1 cellular context compared by ENCODE assay signal in the genomic region with DNA sequence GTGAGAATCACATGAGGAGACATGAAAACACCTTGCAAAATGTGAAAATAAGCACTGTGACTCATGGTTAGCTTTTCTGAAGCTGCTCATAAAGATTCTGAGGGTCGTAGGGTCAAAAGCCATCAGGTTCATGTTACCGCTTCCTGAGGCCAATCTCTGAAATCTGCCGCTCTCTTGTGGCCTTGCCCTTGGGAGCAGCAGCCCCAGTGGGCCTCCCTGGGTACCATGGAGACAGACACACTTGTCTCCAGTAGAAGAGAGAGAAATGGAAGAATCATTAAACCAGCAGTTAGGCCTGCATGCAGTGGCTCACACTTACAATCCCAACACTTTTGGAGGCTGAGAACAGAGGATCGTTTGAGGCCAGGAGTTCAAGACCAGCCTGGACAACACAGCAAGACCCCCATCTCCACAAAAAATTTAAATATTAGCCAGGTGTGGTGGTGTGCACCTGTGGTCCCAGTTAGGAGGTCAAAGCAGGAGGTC.
TF ChIP-seq lines count a peak whose summit lies in the region.

No MANE protein-coding gene starts in this region.

TF ChIP-seq in HepG2, 621 proteins besides CTCF, POLR2A, EP300 and RAD21 (continued from another document and continues in another):
- peak; percentile 37; the same call in 1 of the 2 replicates for TF ChIP-seq TAF1 (CRISPR knock-in tag; IDR thresholded peaks at IDR 0.05)
- no peak for TF ChIP-seq ZBTB44 (CRISPR knock-in tag; IDR thresholded peaks at IDR 0.05)
- no peak for TF ChIP-seq PTBP1 (IDR thresholded peaks at IDR 0.05; ENCODE audit: low read depth, low read length, poor library complexity, severe bottlenecking)
- TF ChIP-seq ZMYM4 (CRISPR knock-in tag; IDR thresholded peaks at IDR 0.05) = peak; percentile 72; the same call in 1 of the 2 replicates
- no peak for TF ChIP-seq GLI4 (CRISPR knock-in tag; IDR thresholded peaks at IDR 0.05; ENCODE audit: borderline replicate concordance)
- no peak for TF ChIP-seq ZNF563 (CRISPR knock-in tag; IDR thresholded peaks at IDR 0.05)
- TF ChIP-seq ZNF430 (CRISPR knock-in tag; IDR thresholded peaks at IDR 0.05) = peak; percentile 21; the same call in 1 of the 2 replicates
- peak; percentile 75; the same call in 1 of the 2 replicates for TF ChIP-seq ARNTL (CRISPR knock-in tag; IDR thresholded peaks at IDR 0.05)
- TF ChIP-seq IRX3 (CRISPR knock-in tag; IDR thresholded peaks at IDR 0.05; ENCODE audit: borderline replicate concordance, low read depth) = 0 out of 2 replicates have a peak, but pooled peaks have one; percentile 27
- peak; percentile 92 for TF ChIP-seq GATAD2A (CRISPR knock-in tag; IDR thresholded peaks at IDR 0.05)
- peak; percentile 67; the same call in 1 of the 2 replicates for TF ChIP-seq CBX5 (CRISPR knock-in tag; IDR thresholded peaks at IDR 0.05; ENCODE audit: borderline replicate concordance)
- TF ChIP-seq ZNF639 (CRISPR knock-in tag; conservative IDR thresholded peaks at IDR 0.05) = 0 out of 2 replicates have a peak, but pooled peaks have one; percentile 52
- TF ChIP-seq BCL6 (CRISPR knock-in tag; IDR thresholded peaks at IDR 0.05) = peak; percentile 92
- peak; percentile 58; the same call in 1 of the 2 replicates for TF ChIP-seq MIXL1 (CRISPR knock-in tag; IDR thresholded peaks at IDR 0.05)
- no peak for TF ChIP-seq WIZ (CRISPR knock-in tag; IDR thresholded peaks at IDR 0.05)
- TF ChIP-seq ZKSCAN5 (CRISPR knock-in tag; IDR thresholded peaks at IDR 0.05) = no peak
- TF ChIP-seq, protein P1, sequence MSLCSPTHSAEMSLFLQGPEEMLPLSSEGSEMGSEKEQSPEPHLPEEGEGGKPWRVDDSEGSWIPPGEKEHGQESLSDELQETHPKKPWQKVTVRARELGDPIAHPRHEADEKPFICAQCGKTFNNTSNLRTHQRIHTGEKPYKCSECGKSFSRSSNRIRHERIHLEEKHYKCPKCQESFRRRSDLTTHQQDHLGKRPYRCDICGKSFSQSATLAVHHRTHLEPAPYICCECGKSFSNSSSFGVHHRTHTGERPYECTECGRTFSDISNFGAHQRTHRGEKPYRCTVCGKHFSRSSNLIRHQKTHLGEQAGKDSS (CRISPR knock-in tag; IDR thresholded peaks at IDR 0.05; ENCODE audit: borderline replicate concordance, low read depth) = no peak
- no peak for TF ChIP-seq ZNF850 (CRISPR knock-in tag; conservative IDR thresholded peaks at IDR 0.05)
- TF ChIP-seq GMEB1 (CRISPR knock-in tag; IDR thresholded peaks at IDR 0.05; ENCODE audit: borderline replicate concordance) = peak; percentile 70; the same call in 1 of the 2 replicates
- TF ChIP-seq ZNF232 (CRISPR knock-in tag; IDR thresholded peaks at IDR 0.05; ENCODE audit: borderline replicate concordance) = peak; percentile 76; the same call in 1 of the 2 replicates
- no peak for TF ChIP-seq ZNF83 (CRISPR knock-in tag; IDR thresholded peaks at IDR 0.05; ENCODE audit: borderline replicate concordance)
- peak; percentile 99 for TF ChIP-seq SIX1 (CRISPR knock-in tag; IDR thresholded peaks at IDR 0.05; ENCODE audit: borderline replicate concordance)
- peak; percentile 82 for TF ChIP-seq ZNF205 (CRISPR knock-in tag; IDR thresholded peaks at IDR 0.05)
- TF ChIP-seq ZBTB7B (CRISPR knock-in tag; IDR thresholded peaks at IDR 0.05) = peak; percentile 89
- TF ChIP-seq SRF (IDR thresholded peaks at IDR 0.05; ENCODE audit: low read depth, low read length) = peak; percentile 23; the same call in 1 of the 2 replicates
- peak; percentile 39 for TF ChIP-seq YY1 (IDR thresholded peaks at IDR 0.05; ENCODE audit: insufficient read depth, insufficient replicate concordance, low read depth, low read length)
- TF ChIP-seq ZNF510 (CRISPR knock-in tag; IDR thresholded peaks at IDR 0.05; ENCODE audit: low read depth) = no peak
- no peak for TF ChIP-seq JARID2 (CRISPR knock-in tag; IDR thresholded peaks at IDR 0.05; ENCODE audit: insufficient replicate concordance)
- TF ChIP-seq, protein P2, sequence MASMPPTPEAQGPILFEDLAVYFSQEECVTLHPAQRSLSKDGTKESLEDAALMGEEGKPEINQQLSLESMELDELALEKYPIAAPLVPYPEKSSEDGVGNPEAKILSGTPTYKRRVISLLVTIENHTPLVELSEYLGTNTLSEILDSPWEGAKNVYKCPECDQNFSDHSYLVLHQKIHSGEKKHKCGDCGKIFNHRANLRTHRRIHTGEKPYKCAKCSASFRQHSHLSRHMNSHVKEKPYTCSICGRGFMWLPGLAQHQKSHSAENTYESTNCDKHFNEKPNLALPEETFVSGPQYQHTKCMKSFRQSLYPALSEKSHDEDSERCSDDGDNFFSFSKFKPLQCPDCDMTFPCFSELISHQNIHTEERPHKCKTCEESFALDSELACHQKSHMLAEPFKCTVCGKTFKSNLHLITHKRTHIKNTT (CRISPR knock-in tag; IDR thresholded peaks at IDR 0.05) = no peak
- no peak for TF ChIP-seq ZNF33A (CRISPR knock-in tag; IDR thresholded peaks at IDR 0.05; ENCODE audit: borderline replicate concordance)
- TF ChIP-seq FOXK1 (CRISPR knock-in tag; IDR thresholded peaks at IDR 0.05; ENCODE audit: borderline replicate concordance, low read depth) = peak; percentile 90
- no peak for TF ChIP-seq KDM5A (IDR thresholded peaks at IDR 0.05; ENCODE audit: borderline replicate concordance, low read length)
- TF ChIP-seq ZNF124 (CRISPR knock-in tag; IDR thresholded peaks at IDR 0.05) = no peak; the same call in 1 of the 2 replicates
- TF ChIP-seq ZNF3 (CRISPR knock-in tag; IDR thresholded peaks at IDR 0.05) = no peak
- no peak for TF ChIP-seq SMAD9 (CRISPR knock-in tag; IDR thresholded peaks at IDR 0.05)
- TF ChIP-seq FOXA1 (IDR thresholded peaks at IDR 0.05) = no peak
- TF ChIP-seq FOXA1 (CRISPR knock-in tag; IDR thresholded peaks at IDR 0.05) = no peak; the same call in 1 of the 2 replicates
- TF ChIP-seq SNAPC4 (CRISPR knock-in tag; IDR thresholded peaks at IDR 0.05) = no peak
- TF ChIP-seq AKAP8 (CRISPR knock-in tag; IDR thresholded peaks at IDR 0.05) = no peak
- no peak; the same call in 1 of the 2 replicates for TF ChIP-seq AHR (CRISPR knock-in tag; IDR thresholded peaks at IDR 0.05)
- no peak for TF ChIP-seq MLXIP (CRISPR knock-in tag; IDR thresholded peaks at IDR 0.05; ENCODE audit: borderline replicate concordance)
- TF ChIP-seq ATRX (CRISPR knock-in tag; IDR thresholded peaks at IDR 0.05; ENCODE audit: borderline replicate concordance) = no peak
- no peak for TF ChIP-seq PRMT3 (CRISPR knock-in tag; IDR thresholded peaks at IDR 0.05; ENCODE audit: borderline replicate concordance, low read depth)
- peak; percentile 89; the same call in 1 of the 2 replicates for TF ChIP-seq ADNP (CRISPR knock-in tag; IDR thresholded peaks at IDR 0.05)
- TF ChIP-seq ZNF841 (CRISPR knock-in tag; IDR thresholded peaks at IDR 0.05; ENCODE audit: borderline replicate concordance) = no peak
- no peak for TF ChIP-seq ZNF670 (CRISPR knock-in tag; IDR thresholded peaks at IDR 0.05; ENCODE audit: borderline replicate concordance)
- TF ChIP-seq KDM2A (CRISPR knock-in tag; IDR thresholded peaks at IDR 0.05; ENCODE audit: borderline replicate concordance, low read depth) = peak; percentile 69; the same call in 1 of the 2 replicates
- TF ChIP-seq ATF7-NPFF (CRISPR knock-in tag; IDR thresholded peaks at IDR 0.05; ENCODE audit: low read depth) = no peak
